1 cellular context compared by ENCODE assay signal in genomic region chr20:63290677-63291472, GRCh38.
TF ChIP-seq lines count a peak whose summit lies in the region.

No MANE protein-coding gene starts in this region.

TF ChIP-seq in endothelial cell of umbilical vein, 7 proteins besides CTCF, POLR2A, EP300 and RAD21:
- no peak for TF ChIP-seq MAX (IDR thresholded peaks at IDR 0.05; ENCODE audit: insufficient read depth, insufficient read length)
- no peak for TF ChIP-seq POLR2AphosphoS5 (IDR thresholded peaks at IDR 0.05; ENCODE audit: insufficient read depth, low read depth, low read length)
- no peak for TF ChIP-seq MYC (IDR thresholded peaks at IDR 0.05; ENCODE audit: low read depth, low read length)
